Comparison of ENCODE assay signal across 1 cellular context in the genomic region with DNA sequence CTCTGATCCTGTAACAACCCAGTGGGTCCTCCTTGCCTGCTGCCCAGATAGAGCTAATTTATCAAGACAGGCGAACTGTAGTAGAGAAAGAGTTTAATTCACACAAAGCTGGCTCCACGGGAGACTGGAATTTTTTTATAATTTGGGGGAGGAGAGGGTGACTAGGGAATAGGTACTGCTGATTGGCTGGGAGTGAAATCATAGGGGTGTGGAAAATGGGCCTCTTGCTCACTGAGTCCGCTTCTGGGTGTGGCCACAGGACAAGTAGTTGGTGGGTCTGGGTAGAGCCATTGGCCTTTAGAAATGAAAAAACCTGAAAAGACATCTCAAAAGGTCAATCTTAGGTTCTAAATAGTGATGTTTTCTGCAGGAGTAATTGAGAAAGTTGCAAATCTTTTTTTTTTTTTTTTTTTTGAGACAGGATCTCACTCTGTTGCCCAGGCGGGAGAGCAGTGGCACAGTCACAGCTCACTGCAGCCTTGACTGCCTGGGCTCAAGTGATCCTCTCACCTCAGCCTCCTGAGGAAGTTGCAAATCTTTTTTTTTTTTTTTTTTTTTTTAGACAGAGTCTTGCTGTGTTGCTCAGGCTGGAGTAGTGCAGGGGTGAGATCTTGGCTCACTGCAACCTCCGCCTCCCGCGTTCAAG.
TF ChIP-seq lines count a peak whose summit lies in the region.

No MANE protein-coding gene starts in this region.

TF ChIP-seq in HepG2, 621 proteins besides CTCF, POLR2A, EP300 and RAD21 (continued from another document):
- TF ChIP-seq, protein P1, sequence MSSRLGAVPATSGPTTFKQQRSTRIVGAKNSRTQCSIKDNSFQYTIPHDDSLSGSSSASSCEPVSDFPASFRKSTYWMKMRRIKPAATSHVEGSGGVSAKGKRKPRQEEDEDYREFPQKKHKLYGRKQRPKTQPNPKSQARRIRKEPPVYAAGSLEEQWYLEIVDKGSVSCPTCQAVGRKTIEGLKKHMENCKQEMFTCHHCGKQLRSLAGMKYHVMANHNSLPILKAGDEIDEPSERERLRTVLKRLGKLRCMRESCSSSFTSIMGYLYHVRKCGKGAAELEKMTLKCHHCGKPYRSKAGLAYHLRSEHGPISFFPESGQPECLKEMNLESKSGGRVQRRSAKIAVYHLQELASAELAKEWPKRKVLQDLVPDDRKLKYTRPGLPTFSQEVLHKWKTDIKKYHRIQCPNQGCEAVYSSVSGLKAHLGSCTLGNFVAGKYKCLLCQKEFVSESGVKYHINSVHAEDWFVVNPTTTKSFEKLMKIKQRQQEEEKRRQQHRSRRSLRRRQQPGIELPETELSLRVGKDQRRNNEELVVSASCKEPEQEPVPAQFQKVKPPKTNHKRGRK (CRISPR knock-in tag; IDR thresholded peaks at IDR 0.05), result no peak
- TF ChIP-seq U2AF2 (IDR thresholded peaks at IDR 0.05; ENCODE audit: low read depth, low read length) (no peak), ZNF121 (CRISPR knock-in tag; IDR thresholded peaks at IDR 0.05) (peak; percentile 54; the same call in 1 of the 2 replicates), RXRA (CRISPR knock-in tag; IDR thresholded peaks at IDR 0.05) (no peak)
- TF ChIP-seq, protein P2, sequence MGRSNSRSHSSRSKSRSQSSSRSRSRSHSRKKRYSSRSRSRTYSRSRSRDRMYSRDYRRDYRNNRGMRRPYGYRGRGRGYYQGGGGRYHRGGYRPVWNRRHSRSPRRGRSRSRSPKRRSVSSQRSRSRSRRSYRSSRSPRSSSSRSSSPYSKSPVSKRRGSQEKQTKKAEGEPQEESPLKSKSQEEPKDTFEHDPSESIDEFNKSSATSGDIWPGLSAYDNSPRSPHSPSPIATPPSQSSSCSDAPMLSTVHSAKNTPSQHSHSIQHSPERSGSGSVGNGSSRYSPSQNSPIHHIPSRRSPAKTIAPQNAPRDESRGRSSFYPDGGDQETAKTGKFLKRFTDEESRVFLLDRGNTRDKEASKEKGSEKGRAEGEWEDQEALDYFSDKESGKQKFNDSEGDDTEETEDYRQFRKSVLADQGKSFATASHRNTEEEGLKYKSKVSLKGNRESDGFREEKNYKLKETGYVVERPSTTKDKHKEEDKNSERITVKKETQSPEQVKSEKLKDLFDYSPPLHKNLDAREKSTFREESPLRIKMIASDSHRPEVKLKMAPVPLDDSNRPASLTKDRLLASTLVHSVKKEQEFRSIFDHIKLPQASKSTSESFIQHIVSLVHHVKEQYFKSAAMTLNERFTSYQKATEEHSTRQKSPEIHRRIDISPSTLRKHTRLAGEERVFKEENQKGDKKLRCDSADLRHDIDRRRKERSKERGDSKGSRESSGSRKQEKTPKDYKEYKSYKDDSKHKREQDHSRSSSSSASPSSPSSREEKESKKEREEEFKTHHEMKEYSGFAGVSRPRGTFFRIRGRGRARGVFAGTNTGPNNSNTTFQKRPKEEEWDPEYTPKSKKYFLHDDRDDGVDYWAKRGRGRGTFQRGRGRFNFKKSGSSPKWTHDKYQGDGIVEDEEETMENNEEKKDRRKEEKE (IDR thresholded peaks at IDR 0.05), result no peak
TF ChIP-seq in HepG2: peak in this region for 1.
